1 cellular context compared by ENCODE assay signal in genomic region chr14:22600027-22600426, GRCh38.
TF ChIP-seq lines count a peak whose summit lies in the region.

No MANE protein-coding gene starts in this region.

TF ChIP-seq in GM23338, 12 proteins besides CTCF, POLR2A, EP300 and RAD21:
- TF ChIP-seq JUNB (IDR thresholded peaks at IDR 0.05; ENCODE audit: unreplicated experiment) (no peak), ZNF114 (CRISPR knock-in tag; IDR thresholded peaks at IDR 0.05) (no peak), ZNF331 (CRISPR knock-in tag; IDR thresholded peaks at IDR 0.05; ENCODE audit: low read depth) (no peak), CREB1 (CRISPR knock-in tag; IDR thresholded peaks at IDR 0.05; ENCODE audit: low read depth) (no peak), EZH2phosphoT487 (IDR thresholded peaks at IDR 0.05; ENCODE audit: unreplicated experiment) (no peak)
